In genomic region chr19:703651-704446, GRCh38 we compare ENCODE assay signal across 9 cellular contexts. TPM values are rescaled to one million over a fixed set of nuclear protein-coding genes. Genes with fewer than 3 reads are reported as not detected.
A peak's percentile ranks its signal among the peaks of the same experiment; 100 is the strongest.
DNase-seq lines count a peak whose midpoint lies in the region; ATAC-seq, FAIRE-seq and TF ChIP-seq lines count a peak whose summit lies in the region.
"Had no signal": no experiment of that assay in that cellular context is flagged by ENCODE, and none has a peak within 500 bp of the region (broad histone marks: within the 10 kb centered on the region; RNA-seq: fewer than 3 reads in every experiment).

No MANE protein-coding gene starts in this region.

- peak; percentile 93 for ATAC-seq in upper lobe of right lung
- ATAC-seq in HG03378 (IDR thresholded peaks at IDR 0.05; ENCODE audit: unreplicated experiment) = no peak
- ATAC-seq in HG03095 (IDR thresholded peaks at IDR 0.05; ENCODE audit: unreplicated experiment) = no peak

- WGBS in esophagus squamous epithelium, 2 donors = 18 to 22% methylated on average over 12 to 14 of the region's 50 CpGs

- H3K27ac ChIP-seq in esophagus squamous epithelium (no peak overlapping the region), upper lobe of right lung (peak overlapping the region; percentile 17)

- H3K36me3 ChIP-seq in esophagus squamous epithelium (no peaks in the 10 kb centered on the region), upper lobe of right lung (no peaks in the 10 kb centered on the region)

- H3K27me3 ChIP-seq in esophagus squamous epithelium (peaks cover 0 to 45% (median 0%) of the 10 kb centered on the region in 4 donors), upper lobe of right lung (peaks cover 10% of the 10 kb centered on the region)

- DNase-seq in GM12891 (ENCODE audit: insufficient read length, low spot score) = peak; percentile 69
- DNase-seq in NOMO-1 treated with dmso at 0.1 percent for 144 hours (lab: John Stamatoyannopoulos, UW; ENCODE audit: unreplicated experiment) = peak; percentile 97
- peak; percentile 48 for DNase-seq in activated T-cell treated with anti-CD3 and anti-CD28 coated beads for 1 hour (ENCODE audit: low read depth)
- DNase-seq in esophagus squamous epithelium (lab: John Stamatoyannopoulos, UW) = no peak
- peak in 32 of 56 donors; percentile 10 to 84 (median 50) for DNase-seq in nucleus accumbens (lab: John Stamatoyannopoulos, UW)
- peak; percentile 90 for DNase-seq in upper lobe of right lung

- TF ChIP-seq POLR2A in GM12891 (IDR thresholded peaks at IDR 0.05; ENCODE audit: low read depth, low read length) = no peak
- TF ChIP-seq POLR2A in esophagus squamous epithelium (IDR thresholded peaks at IDR 0.05) = peak in 1 of 4 donors; percentile 12

- H3K9me3 ChIP-seq in esophagus squamous epithelium = no peaks in the 10 kb centered on the region
- H3K9me3 ChIP-seq in upper lobe of right lung = no peaks in the 10 kb centered on the region

- TF ChIP-seq CTCF in esophagus squamous epithelium (IDR thresholded peaks at IDR 0.05) (no peak), upper lobe of right lung (IDR thresholded peaks at IDR 0.05) (no peak)

- intact Hi-C loops in esophagus squamous epithelium (cut with DNase I) = no loop called here
- intact Hi-C loops in upper lobe of right lung (cut with DNase I) = no loop called here

- no peak for FAIRE-seq in GM12891 (lab: Jason Lieb, UNC)

- peak overlapping the region in 3 of 4 donors; percentile 10 to 54 (median 26) for H3K4me3 ChIP-seq in esophagus squamous epithelium
- H3K4me3 ChIP-seq in upper lobe of right lung = peak overlapping the region; percentile 23

- H3K4me1 ChIP-seq in esophagus squamous epithelium (peaks cover 0 to 30% (median 19%) of the 10 kb centered on the region in 3 donors), upper lobe of right lung (peaks cover 4% of the 10 kb centered on the region)

TF ChIP-seq in GM12891, 5 proteins besides CTCF, POLR2A, EP300 and RAD21:
- TF ChIP-seq POU2F2 (IDR thresholded peaks at IDR 0.05; ENCODE audit: low read depth, low read length) (no peak), PAX5 (IDR thresholded peaks at IDR 0.05; ENCODE audit: insufficient read depth, low read length, severe bottlenecking) (no peak), TAF1 (IDR thresholded peaks at IDR 0.05; ENCODE audit: low read depth, low read length) (no peak), SPI1 (IDR thresholded peaks at IDR 0.05; ENCODE audit: low read depth, low read length) (no peak), POLR2AphosphoS5 (IDR thresholded peaks at IDR 0.05; ENCODE audit: low read depth, low read length) (no peak)

RNA-seq across cellular contexts. Expression of gene PALM, which starts 4.9 kb away (rescaled TPM):
- 0.73 TPM for polyA plus RNA-seq in GM12891 (2012; ENCODE audit: low read depth, missing spikeins)
- total RNA-seq in esophagus squamous epithelium (10 to 100 TPM in 1 of 4 donors, 1 to 10 TPM in 3; 2.6 to 19.3 (median 6.5) TPM), upper lobe of right lung (56.9 TPM)

RNA-seq across cellular contexts. Expression of gene PRSS57, which starts 8.6 kb away (rescaled TPM):
- polyA plus RNA-seq in GM12891 (2012; ENCODE audit: low read depth, missing spikeins) = not detected
- total RNA-seq in esophagus squamous epithelium (not detected), upper lobe of right lung (not detected)
- total RNA-seq: M059J had no signal

RNA-seq across cellular contexts. Expression of gene FSTL3, which starts 27.7 kb away (rescaled TPM):
- polyA plus RNA-seq in GM12891 (2012; ENCODE audit: low read depth, missing spikeins) = 20.8 TPM
- 10 to 100 TPM in 3 of 4 donors, 1 to 10 TPM in 1; 4.4 to 43.3 (median 17.7) TPM for total RNA-seq in esophagus squamous epithelium
- total RNA-seq in upper lobe of right lung = 114 TPM

RNA-seq across cellular contexts. Expression of gene RNF126, which starts 40.8 kb away (rescaled TPM):
- 45.1 TPM for polyA plus RNA-seq in GM12891 (2012; ENCODE audit: low read depth, missing spikeins)
- total RNA-seq in esophagus squamous epithelium (100 to 1,000 TPM in 2 of 4 donors, 10 to 100 TPM in 2; 82.1 to 118 (median 98.4) TPM), upper lobe of right lung (32.9 TPM)

RNA-seq across cellular contexts. Expression of gene MISP, which starts 47.1 kb away (rescaled TPM):
- polyA plus RNA-seq in GM12891 (2012; ENCODE audit: low read depth, missing spikeins) = 0.03 TPM
- total RNA-seq in esophagus squamous epithelium = 1 to 10 TPM in 2 of 4 donors, under 1 TPM in 1, not detected in 1; 0.11 to 1.3 (median 1.0) TPM
- total RNA-seq in upper lobe of right lung = 15.9 TPM
